1 cellular context compared by ENCODE assay signal in genomic region chr14:22841311-22841710, GRCh38.
TF ChIP-seq lines count a peak whose summit lies in the region.

No MANE protein-coding gene starts in this region.

TF ChIP-seq in H1, 55 proteins besides CTCF, POLR2A, EP300 and RAD21:
- TF ChIP-seq BACH1 (IDR thresholded peaks at IDR 0.05; ENCODE audit: low read length): no peak
